In genomic region chr14:21978184-21978998, GRCh38 we compare ENCODE assay signal across 8 cellular contexts.
A peak's percentile ranks its signal among the peaks of the same experiment; 100 is the strongest.
DNase-seq lines count a peak whose midpoint lies in the region; ATAC-seq, FAIRE-seq and TF ChIP-seq lines count a peak whose summit lies in the region.

No MANE protein-coding gene starts in this region.

- CTCF ChIA-PET in activated CD8-positive, alpha-beta T cell treated with anti-CD3 and anti-CD28 coated beads for 36 hours (lab: Charles Lee), result interaction anchor here (0.6 to 4.7 kb wide), 56 partner anchors 10 to 592 kb away, joined by 3 to 91 read pairs (median 5); no protein-coding TSS in a partner anchor

- intact Hi-C loops in activated CD8-positive, alpha-beta T cell treated with anti-CD3 and anti-CD28 coated beads for 36 hours (cut with micrococcal nuclease), result loop anchor here (5.0 kb wide), 1 partner anchor 61 kb away; no protein-coding TSS in a partner anchor

- peak; percentile 89 for FAIRE-seq in GM12891 (lab: Jason Lieb, UNC)

- peak overlapping the region; percentile 63 for H3K27ac Mint-ChIP-seq in activated CD8-positive, alpha-beta T cell treated with anti-CD3 and anti-CD28 coated beads for 36 hours
- no peak overlapping the region for H3K27ac Mint-ChIP-seq in neural crest cell (ENCODE audit: unreplicated experiment)

- TF ChIP-seq POLR2A in GM12891 (IDR thresholded peaks at IDR 0.05; ENCODE audit: low read depth, low read length) (no peak), erythroblast (IDR thresholded peaks at IDR 0.05; ENCODE audit: low read length) (no peak)

- POLR2A ChIA-PET in activated CD8-positive, alpha-beta T cell treated with anti-CD3 and anti-CD28 coated beads for 36 hours (lab: Charles Lee), result interaction anchor here (0.8 to 1.3 kb wide), 5 partner anchors 14 to 788 kb away, joined by 3 read pairs; partner anchors contain the start of gene OXA1L

- H3K4me3 Mint-ChIP-seq in activated CD8-positive, alpha-beta T cell treated with anti-CD3 and anti-CD28 coated beads for 36 hours, result peak overlapping the region; percentile 78
- H3K4me3 Mint-ChIP-seq in neural crest cell, result no peak overlapping the region

- no peaks in the 10 kb centered on the region for H3K9me3 Mint-ChIP-seq in activated CD8-positive, alpha-beta T cell treated with anti-CD3 and anti-CD28 coated beads for 36 hours
- no peaks in the 10 kb centered on the region for H3K9me3 Mint-ChIP-seq in neural crest cell

- peaks cover 1% of the 10 kb centered on the region for H3K36me3 Mint-ChIP-seq in activated CD8-positive, alpha-beta T cell treated with anti-CD3 and anti-CD28 coated beads for 36 hours (ENCODE audit: low read depth)
- H3K36me3 Mint-ChIP-seq in neural crest cell (ENCODE audit: low read depth), result no peaks in the 10 kb centered on the region

- peak; percentile 28 for DNase-seq in AG08396 (ENCODE audit: low spot score)
- DNase-seq in GM12891 (ENCODE audit: insufficient read length, low spot score), result peak; percentile 25
- peak; percentile 42 for DNase-seq in NCI-H1048 (lab: John Stamatoyannopoulos, UW)
- DNase-seq in activated CD8-positive, alpha-beta T cell treated with anti-CD3 and anti-CD28 coated beads for 36 hours, result peak; percentile 78
- peak; percentile 46 to 68 for DNase-seq in erythroblast (lab: John Stamatoyannopoulos, UW)
- DNase-seq in neural crest cell (ENCODE audit: low read depth, low spot score), result peak; percentile 53

- H3K27me3 Mint-ChIP-seq in activated CD8-positive, alpha-beta T cell treated with anti-CD3 and anti-CD28 coated beads for 36 hours, result no peaks in the 10 kb centered on the region
- H3K27me3 Mint-ChIP-seq in neural crest cell (ENCODE audit: low read depth), result peaks cover 66% of the 10 kb centered on the region

- peak; percentile 78 for ATAC-seq in activated CD8-positive, alpha-beta T cell treated with anti-CD3 and anti-CD28 coated beads for 36 hours
- ATAC-seq in GM21825 (IDR thresholded peaks at IDR 0.05; ENCODE audit: unreplicated experiment) (no peak), GM21390 (IDR thresholded peaks at IDR 0.05; ENCODE audit: unreplicated experiment) (no peak)

- peak; percentile 67 for TF ChIP-seq CTCF in activated CD8-positive, alpha-beta T cell treated with anti-CD3 and anti-CD28 coated beads for 36 hours (IDR thresholded peaks at IDR 0.05)
- TF ChIP-seq CTCF in neural crest cell (conservative IDR thresholded peaks at IDR 0.05), result peak; percentile 80

- peaks cover 21% of the 10 kb centered on the region for H3K4me1 Mint-ChIP-seq in activated CD8-positive, alpha-beta T cell treated with anti-CD3 and anti-CD28 coated beads for 36 hours (ENCODE audit: low read depth)
- H3K4me1 Mint-ChIP-seq in neural crest cell, result no peaks in the 10 kb centered on the region

TF ChIP-seq in GM12891, 5 proteins besides CTCF, POLR2A, EP300 and RAD21:
- TF ChIP-seq POU2F2 (IDR thresholded peaks at IDR 0.05; ENCODE audit: low read depth, low read length) (no peak), SPI1 (IDR thresholded peaks at IDR 0.05; ENCODE audit: low read depth, low read length) (no peak), TAF1 (IDR thresholded peaks at IDR 0.05; ENCODE audit: low read depth, low read length) (no peak), POLR2AphosphoS5 (IDR thresholded peaks at IDR 0.05; ENCODE audit: low read depth, low read length) (no peak), PAX5 (IDR thresholded peaks at IDR 0.05; ENCODE audit: insufficient read depth, low read length, severe bottlenecking) (no peak)

Comparison
In these comparisons a context has a peak if more than half of its experiments do, and no peak if none do; other contexts are left out.
1. DNase-seq: peak in every context shown above with its lines; median percentile 78 in activated CD8-positive, alpha-beta T cell treated with anti-CD3 and anti-CD28 coated beads for 36 hours; 57 in erythroblast; 53 in neural crest cell; 42 in NCI-H1048; 28 in AG08396; 25 in GM12891.